1 cellular context compared by ENCODE assay signal in genomic region chr5:128035689-128036088, GRCh38.
TF ChIP-seq lines count a peak whose summit lies in the region.

No MANE protein-coding gene starts in this region.

TF ChIP-seq in A549, 52 proteins besides CTCF, POLR2A, EP300 and RAD21 (continued from another document):
- TF ChIP-seq, protein P1, sequence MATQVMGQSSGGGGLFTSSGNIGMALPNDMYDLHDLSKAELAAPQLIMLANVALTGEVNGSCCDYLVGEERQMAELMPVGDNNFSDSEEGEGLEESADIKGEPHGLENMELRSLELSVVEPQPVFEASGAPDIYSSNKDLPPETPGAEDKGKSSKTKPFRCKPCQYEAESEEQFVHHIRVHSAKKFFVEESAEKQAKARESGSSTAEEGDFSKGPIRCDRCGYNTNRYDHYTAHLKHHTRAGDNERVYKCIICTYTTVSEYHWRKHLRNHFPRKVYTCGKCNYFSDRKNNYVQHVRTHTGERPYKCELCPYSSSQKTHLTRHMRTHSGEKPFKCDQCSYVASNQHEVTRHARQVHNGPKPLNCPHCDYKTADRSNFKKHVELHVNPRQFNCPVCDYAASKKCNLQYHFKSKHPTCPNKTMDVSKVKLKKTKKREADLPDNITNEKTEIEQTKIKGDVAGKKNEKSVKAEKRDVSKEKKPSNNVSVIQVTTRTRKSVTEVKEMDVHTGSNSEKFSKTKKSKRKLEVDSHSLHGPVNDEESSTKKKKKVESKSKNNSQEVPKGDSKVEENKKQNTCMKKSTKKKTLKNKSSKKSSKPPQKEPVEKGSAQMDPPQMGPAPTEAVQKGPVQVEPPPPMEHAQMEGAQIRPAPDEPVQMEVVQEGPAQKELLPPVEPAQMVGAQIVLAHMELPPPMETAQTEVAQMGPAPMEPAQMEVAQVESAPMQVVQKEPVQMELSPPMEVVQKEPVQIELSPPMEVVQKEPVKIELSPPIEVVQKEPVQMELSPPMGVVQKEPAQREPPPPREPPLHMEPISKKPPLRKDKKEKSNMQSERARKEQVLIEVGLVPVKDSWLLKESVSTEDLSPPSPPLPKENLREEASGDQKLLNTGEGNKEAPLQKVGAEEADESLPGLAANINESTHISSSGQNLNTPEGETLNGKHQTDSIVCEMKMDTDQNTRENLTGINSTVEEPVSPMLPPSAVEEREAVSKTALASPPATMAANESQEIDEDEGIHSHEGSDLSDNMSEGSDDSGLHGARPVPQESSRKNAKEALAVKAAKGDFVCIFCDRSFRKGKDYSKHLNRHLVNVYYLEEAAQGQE (IDR thresholded peaks at IDR 0.05), result no peak
